Comparison of ENCODE assay signal across 9 cellular contexts in the genomic region with DNA sequence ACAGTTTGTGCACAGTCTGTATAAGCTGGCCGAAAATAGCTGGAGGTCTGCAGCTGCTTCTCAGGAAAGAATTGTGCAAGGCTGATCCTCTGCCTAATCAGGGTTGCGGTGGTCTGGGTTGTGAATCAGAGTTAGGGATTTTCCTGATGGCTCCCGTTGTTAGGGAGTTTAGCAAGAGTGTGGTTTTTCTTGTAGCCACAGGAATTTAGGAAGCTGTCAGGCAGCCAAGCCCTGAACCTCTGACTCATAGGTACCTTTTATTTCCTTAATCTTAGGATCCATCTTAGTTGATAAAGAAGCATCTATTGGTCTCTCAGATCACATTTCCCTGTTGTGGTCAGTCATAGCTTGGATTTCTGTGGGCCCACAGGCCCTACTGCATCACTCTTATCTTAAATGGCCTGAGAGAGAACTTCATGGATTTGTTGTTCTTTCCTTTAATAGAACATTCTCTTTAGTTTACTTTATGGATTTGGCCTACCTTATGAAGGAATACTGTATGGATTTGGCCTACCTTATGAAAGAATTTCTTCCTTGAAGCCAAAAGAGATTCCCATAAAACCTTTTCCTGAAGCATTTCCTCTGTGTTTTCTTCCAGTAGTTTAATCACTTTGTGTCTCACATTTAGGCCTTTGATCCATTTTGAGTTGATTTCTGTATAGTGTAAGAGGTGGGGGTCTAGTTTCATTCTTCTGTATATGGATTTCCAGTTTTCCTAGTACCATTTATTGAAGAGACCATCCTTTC. TPM values are rescaled to one million over a fixed set of nuclear protein-coding genes. Genes with fewer than 3 reads are reported as not detected.
DNase-seq lines count a peak whose midpoint lies in the region; ATAC-seq and TF ChIP-seq lines count a peak whose summit lies in the region.
"Had no signal": no experiment of that assay in that cellular context is flagged by ENCODE, and none has a peak within 500 bp of the region (broad histone marks: within the 10 kb centered on the region; RNA-seq: fewer than 3 reads in every experiment).

No MANE protein-coding gene starts in this region.

- DNase-seq in COLO829 (ENCODE audit: low spot score) (peak; percentile 60), NCI-H226 (peak; percentile 98), coronary artery (ENCODE audit: low spot score) (peak; percentile 68), mucosa of descending colon (no peak), 8988T (no peak), NCI-H1105 treated with DMSO at 0.1 percent for 48 hours (lab: John Stamatoyannopoulos, UW) (no peak)
- DNase-seq: NCI-H446 treated with DMSO at 0.1 percent for 48 hours had no signal

- intact Hi-C loops in mucosa of descending colon (cut with DNase I, micrococcal nuclease), result no loop called here

- H3K4me3 ChIP-seq in coronary artery (no peak overlapping the region), mucosa of descending colon (no peak overlapping the region)

- TF ChIP-seq CTCF in coronary artery (IDR thresholded peaks at IDR 0.05) (no peak), mucosa of descending colon (IDR thresholded peaks at IDR 0.05) (no peak)

- H3K27ac ChIP-seq in coronary artery, result no peak overlapping the region

- no peaks in the 10 kb centered on the region for H3K36me3 ChIP-seq in mucosa of descending colon (ENCODE audit: low read depth)

- no peaks in the 10 kb centered on the region for H3K4me1 ChIP-seq in mucosa of descending colon (ENCODE audit: low read depth)

- peak; percentile 82 for ATAC-seq in mucosa of descending colon
- ATAC-seq in HG02678 (IDR thresholded peaks at IDR 0.05; ENCODE audit: unreplicated experiment), result no peak
- ATAC-seq in HG02571 (IDR thresholded peaks at IDR 0.05; ENCODE audit: unreplicated experiment), result no peak

- peaks cover 18% of the 10 kb centered on the region for H3K9me3 ChIP-seq in mucosa of descending colon

RNA-seq across cellular contexts. Expression of gene KIF25, which starts 10.3 kb away (rescaled TPM):
- 1 to 10 TPM in 1 of 3 donors, under 1 TPM in 2; 0.14 to 1.1 (median 0.41) TPM for total RNA-seq in mucosa of descending colon

Comparison
In these comparisons a context has a peak if more than half of its experiments do, and no peak if none do; other contexts are left out.
1. DNase-seq: peak in COLO829 (single experiment), NCI-H226 (single experiment) and coronary artery (single experiment); none in mucosa of descending colon (0 of 3), 8988T (single experiment) and NCI-H1105 treated with DMSO at 0.1 percent for 48 hours (single experiment).